Comparison of ENCODE assay signal across 9 cellular contexts in the genomic region with DNA sequence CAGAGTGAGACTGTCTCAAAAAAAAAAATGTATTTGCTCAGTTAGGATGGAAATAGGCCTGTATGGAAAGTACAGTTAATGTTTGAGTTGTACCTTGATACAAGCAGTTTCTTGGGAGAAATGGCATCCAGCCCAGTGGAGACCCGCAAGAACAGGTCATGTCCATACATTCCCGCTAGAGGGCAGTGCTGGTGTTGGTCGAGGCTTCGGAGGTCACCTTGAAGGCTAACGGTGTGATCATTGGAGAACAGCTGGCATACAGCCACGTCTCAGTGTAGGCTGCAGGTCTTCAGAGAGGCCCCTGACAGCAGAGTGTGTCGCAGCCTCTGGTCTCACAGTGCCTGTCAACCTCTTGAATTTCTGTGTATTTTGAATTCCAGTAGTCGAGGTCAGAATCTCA. TPM values are rescaled to one million over a fixed set of nuclear protein-coding genes. Genes with fewer than 3 reads are reported as not detected.
DNase-seq lines count a peak whose midpoint lies in the region; ATAC-seq, FAIRE-seq and TF ChIP-seq lines count a peak whose summit lies in the region.
"Had no signal": no experiment of that assay in that cellular context is flagged by ENCODE, and none has a peak within 500 bp of the region (broad histone marks: within the 10 kb centered on the region; RNA-seq: fewer than 3 reads in every experiment).

No MANE protein-coding gene starts in this region.

- BruUV-seq in GM12878 (replicated peaks; lab: Mats Ljungman, UMichigan): no TSS peak

- no peaks in the 10 kb centered on the region for H4K20me1 ChIP-seq in GM12878 (ENCODE audit: control insufficient read depth, insufficient read depth)

- no peak overlapping the region for H3K4me3 ChIP-seq in HEK293 (ENCODE audit: low read depth, low read length)
- H3K4me3 ChIP-seq in GM12878: no peak overlapping the region
- H3K4me3 ChIP-seq: HAP-1 had no signal

- H3K4me2 ChIP-seq in GM12878 (ENCODE audit: control insufficient read depth, insufficient read depth): no peak overlapping the region

- H2AFZ ChIP-seq in GM12878 (ENCODE audit: control insufficient read depth, low read depth, low read length): no peak overlapping the region

- H3K27ac ChIP-seq in HEK293 (ENCODE audit: extremely low read depth, low read depth, low read length): no peak overlapping the region
- H3K27ac ChIP-seq in GM12878 (ENCODE audit: control insufficient read depth, insufficient read depth): no peak overlapping the region

- TF ChIP-seq EP300 in GM12878 (IDR thresholded peaks at IDR 0.05; ENCODE audit: borderline replicate concordance in 1 of 2, control insufficient read depth in 1 of 2, low read depth in 2 of 2, low read length in 2 of 2): no peak

- CTCF ChIA-PET in HEK293 (lab: Yijun Ruan, JAX) (interaction anchor here (0.6 to 1.3 kb wide), 4 partner anchors 10 to 364 kb away, joined by 3 to 4 read pairs (median 4); no protein-coding TSS in a partner anchor), GM12878 (lab: Yijun Ruan, JAX) (interaction anchor here (0.8 to 1.4 kb wide), 4 partner anchors 95 to 405 kb away, joined by 3 to 6 read pairs (median 4); no protein-coding TSS in a partner anchor)

- in situ Hi-C loops in GM12878 (cut with MboI): no loop called here

- ATAC-seq in GM12878: peak; percentile 65

- 16% methylated on average over 8 of the region's 8 CpGs for WGBS in GM12878 (ENCODE audit: insufficient coverage, insufficient replicate concordance, low lambda C conversion rate, missing lambda C conversion rate)

- RAD21 ChIA-PET in GM12878 (lab: Charles Lee; ENCODE audit: unreplicated experiment): interaction anchor here (0.9 kb wide), 1 partner anchor 228 kb away, joined by 3 read pairs; no protein-coding TSS in a partner anchor

- DNase-seq in AML-193 (lab: John Stamatoyannopoulos, UW): peak; percentile 40 to 63
- DNase-seq in SW 1271 (lab: John Stamatoyannopoulos, UW): peak; percentile 3 to 11
- DNase-seq in GM12878 (ENCODE audit: low read depth, low spot score): no peak
- peak; percentile 94 for DNase-seq in left kidney (ENCODE audit: low read depth, low spot score)
- DNase-seq in stimulated activated CD8-positive, alpha-beta memory T cell treated with anti-CD3 and anti-CD28 coated beads, Interleukin-12 subunit alpha, Interleukin-12 subunit beta, amount 100 ng/mL, for 4 hours (ENCODE audit: low read depth): peak; percentile 11
- DNase-seq in SIG-M5 (lab: John Stamatoyannopoulos, UW): no peak
- no peak for DNase-seq in NCI-H1694 (lab: John Stamatoyannopoulos, UW)

- TF ChIP-seq CTCF in HEK293 (tag by site-specific recombination; IDR thresholded peaks at IDR 0.05) (no peak), GM12878 (IDR thresholded peaks at IDR 0.05 in 2 of 3, conservative IDR thresholded peaks at IDR 0.05 in 1 of 3; ENCODE audit: control insufficient read depth in 2 of 3, extremely low read depth in 1 of 3, insufficient read depth in 1 of 3, low read depth in 3 of 3, low read length in 3 of 3) (peak; percentile 33 to 55 (median 50); a peak in 4 of 6 replicates)

- FAIRE-seq in GM12878 (lab: Jason Lieb, UNC): no peak

- SMC1A ChIA-PET in GM12878 (lab: Charles Lee; ENCODE audit: uncharacterized antibody, unreplicated experiment): interaction anchor here (1.0 kb wide), 1 partner anchor 26 kb away, joined by 3 read pairs; the partner anchor contains the start of gene ZNF880

- H3K36me3 ChIP-seq in HEK293 (ENCODE audit: control insufficient read depth in 2 of 2, insufficient read depth in 1 of 2, low read length in 2 of 2) (no peaks in the 10 kb centered on the region), GM12878 (ENCODE audit: control insufficient read depth in 2 of 2, insufficient read depth in 2 of 2, low read length in 1 of 2) (no peaks in the 10 kb centered on the region)
- H3K36me3 ChIP-seq: HAP-1 had no signal

- no peaks in the 10 kb centered on the region; the same call in 1 of the 2 replicates for H3K9me3 ChIP-seq in HEK293 (ENCODE audit: control insufficient read depth, insufficient read depth, low read depth, low read length)
- peaks cover 1% of the 10 kb centered on the region; the same call in 2 of the 3 replicates for H3K9me3 ChIP-seq in GM12878 (replicated peaks; ENCODE audit: control insufficient read depth, insufficient read depth, low read length)
- H3K9me3 ChIP-seq: HAP-1 had no signal

- H3K9ac ChIP-seq in GM12878 (ENCODE audit: control insufficient read depth, insufficient read depth, low read length): no peak overlapping the region

- TF ChIP-seq RAD21 in GM12878 (IDR thresholded peaks at IDR 0.05; ENCODE audit: insufficient read depth, low read depth, low read length): peak; percentile 63

- H3K4me1 ChIP-seq in HEK293 (ENCODE audit: control insufficient read depth, insufficient read depth, low read length) (no peaks in the 10 kb centered on the region), GM12878 (ENCODE audit: control insufficient read depth, insufficient read depth, low read length) (no peaks in the 10 kb centered on the region)
- H3K4me1 ChIP-seq: HAP-1 had no signal

- POLR2A ChIA-PET in HEK293 (lab: Yijun Ruan, JAX) (interaction anchor here (0.7 kb wide), 1 partner anchor 248 kb away, joined by 3 read pairs; no protein-coding TSS in a partner anchor), GM12878 (lab: Charles Lee) (no interaction called here)

- H3K27me3 ChIP-seq in GM12878 (replicated peaks in 1 of 2; ENCODE audit: control insufficient read depth in 2 of 2, insufficient read depth in 2 of 2, low read length in 1 of 2): no peaks in the 10 kb centered on the region

- intact Hi-C loops in GM12878 (cut with micrococcal nuclease; ENCODE audit: unreplicated experiment): loop anchor here (10.0 kb wide), 1 partner anchor 401 kb away; no protein-coding TSS in a partner anchor

- no peak for TF ChIP-seq POLR2A in GM12878 (IDR thresholded peaks at IDR 0.05; ENCODE audit: low read depth, low read length)

- no peaks in the 10 kb centered on the region for H3K79me2 ChIP-seq in GM12878 (ENCODE audit: control insufficient read depth, insufficient read depth, low read length)

RNA-seq across cellular contexts. Expression of gene ZNF610, which starts 7.5 kb away (rescaled TPM):
- total RNA-seq in GM12878 (2013; cell fraction: nucleolus; rRNA removed): 6.4 and 6.5 TPM in 2 replicates
- total RNA-seq in GM12878 (2014; rRNA removed) (0.05 and 0.11 TPM in 2 replicates), GM12878 (2014; rRNA removed; fragmentation: Illumina TruSeq; extraction: Trizol) (0.28 and 0.54 TPM in 2 replicates), GM12878 (2021) (0.64 and 1.2 TPM in 2 replicates)
- 0.16 TPM for polyA plus RNA-seq in GM12878 (2011; ENCODE audit: low read depth)
- polyA plus RNA-seq in GM12878 (2011; rRNA removed) (0.26 and 0.52 TPM in 2 replicates), GM12878 (2014; fragmentation: Illumina TruSeq; extraction: Trizol) (0.51 and 0.65 TPM in 2 replicates), GM12878 (2014; fragmentation: Nextera tagmentation; extraction: Ambion mirVana) (under 1 TPM; 0.15 to 0.76 TPM), GM12878 (2014; rRNA removed) (0.32 and 0.67 TPM in 2 replicates), GM12878 (2016; fragmentation: Nextera tagmentation; extraction: Ambion mirVana) (under 1 TPM; 0.39 to 0.89 TPM)
- polyA plus RNA-seq in GM12878 (2011; cell fraction: cytosol; rRNA removed): 0.38 and 0.43 TPM in 2 replicates
- 0.66 and 0.91 TPM in 2 replicates for polyA plus RNA-seq in GM12878 (2011; cell fraction: nucleus; rRNA removed)
- polyA plus RNA-seq in GM12878 (2012): 0.41 and 1.1 TPM in 2 replicates
- polyA minus RNA-seq in GM12878 (2011; rRNA and poly(A)+ RNA removed): 0.15 and 0.57 TPM in 2 replicates
- 0.42 TPM in 1 of 2 replicates, not detected in the other for polyA minus RNA-seq in GM12878 (2011; cell fraction: cytosol; rRNA and poly(A)+ RNA removed)
- 0.60 TPM in 1 of 2 replicates, not detected in the other for polyA minus RNA-seq in GM12878 (2011; cell fraction: nucleus; rRNA and poly(A)+ RNA removed)

RNA-seq across cellular contexts. Expression of gene ZNF880, which starts 26.2 kb away (rescaled TPM):
- 38.4 and 40.0 TPM in 2 replicates for total RNA-seq in GM12878 (2013; cell fraction: nucleolus; rRNA removed)
- 14.3 and 14.4 TPM in 2 replicates for total RNA-seq in GM12878 (2014; rRNA removed)
- total RNA-seq in GM12878 (2014; rRNA removed; fragmentation: Illumina TruSeq; extraction: Trizol): 23.6 and 28.3 TPM in 2 replicates
- 14.4 and 14.7 TPM in 2 replicates for total RNA-seq in GM12878 (2021)
- 60.8 TPM for polyA plus RNA-seq in GM12878 (2011; ENCODE audit: low read depth)
- 15.9 and 19.6 TPM in 2 replicates for polyA plus RNA-seq in GM12878 (2011; rRNA removed)
- polyA plus RNA-seq in GM12878 (2011; cell fraction: cytosol; rRNA removed): 9.6 and 12.0 TPM in 2 replicates
- polyA plus RNA-seq in GM12878 (2011; cell fraction: nucleus; rRNA removed): 8.9 and 12.1 TPM in 2 replicates
- 31.7 and 43.6 TPM in 2 replicates for polyA plus RNA-seq in GM12878 (2012)
- 22.4 and 35.8 TPM in 2 replicates for polyA plus RNA-seq in GM12878 (2014; fragmentation: Illumina TruSeq; extraction: Trizol)
- polyA plus RNA-seq in GM12878 (2014; fragmentation: Nextera tagmentation; extraction: Ambion mirVana): 10 to 100 TPM; 43.1 to 45.2 TPM
- polyA plus RNA-seq in GM12878 (2014; rRNA removed): 17.2 and 19.8 TPM in 2 replicates
- polyA plus RNA-seq in GM12878 (2016; fragmentation: Nextera tagmentation; extraction: Ambion mirVana): 10 to 100 TPM; 21.4 to 23.3 TPM
- 7.1 and 12.8 TPM in 2 replicates for polyA minus RNA-seq in GM12878 (2011; rRNA and poly(A)+ RNA removed)
- 0.80 and 3.2 TPM in 2 replicates for polyA minus RNA-seq in GM12878 (2011; cell fraction: cytosol; rRNA and poly(A)+ RNA removed)
- 2.7 and 4.4 TPM in 2 replicates for polyA minus RNA-seq in GM12878 (2011; cell fraction: nucleus; rRNA and poly(A)+ RNA removed)

RNA-seq across cellular contexts. Expression of gene ZNF480, which starts 46.6 kb away (rescaled TPM):
- total RNA-seq in GM12878 (2013; cell fraction: nucleolus; rRNA removed): 20.0 and 20.7 TPM in 2 replicates
- 8.8 and 11.7 TPM in 2 replicates for total RNA-seq in GM12878 (2014; rRNA removed)
- 15.9 and 18.5 TPM in 2 replicates for total RNA-seq in GM12878 (2014; rRNA removed; fragmentation: Illumina TruSeq; extraction: Trizol)
- 15.2 and 15.6 TPM in 2 replicates for total RNA-seq in GM12878 (2021)
- polyA plus RNA-seq in GM12878 (2011; ENCODE audit: low read depth): 1.6 TPM
- polyA plus RNA-seq in GM12878 (2011; rRNA removed): 7.9 and 13.3 TPM in 2 replicates
- polyA plus RNA-seq in GM12878 (2011; cell fraction: cytosol; rRNA removed): 2.0 and 2.7 TPM in 2 replicates
- 9.4 and 10.2 TPM in 2 replicates for polyA plus RNA-seq in GM12878 (2011; cell fraction: nucleus; rRNA removed)
- polyA plus RNA-seq in GM12878 (2012): 7.7 and 8.0 TPM in 2 replicates
- polyA plus RNA-seq in GM12878 (2014; fragmentation: Illumina TruSeq; extraction: Trizol): 15.1 and 19.5 TPM in 2 replicates
- polyA plus RNA-seq in GM12878 (2014; fragmentation: Nextera tagmentation; extraction: Ambion mirVana): 10 to 100 TPM; 18.8 to 19.6 TPM
- polyA plus RNA-seq in GM12878 (2014; rRNA removed): 5.5 and 6.6 TPM in 2 replicates
- polyA plus RNA-seq in GM12878 (2016; fragmentation: Nextera tagmentation; extraction: Ambion mirVana): 10 to 100 TPM; 20.8 to 26.5 TPM
- polyA minus RNA-seq in GM12878 (2011; rRNA and poly(A)+ RNA removed): 6.8 and 14.3 TPM in 2 replicates
- polyA minus RNA-seq in GM12878 (2011; cell fraction: cytosol; rRNA and poly(A)+ RNA removed): 4.8 and 7.3 TPM in 2 replicates
- polyA minus RNA-seq in GM12878 (2011; cell fraction: nucleus; rRNA and poly(A)+ RNA removed): 4.2 and 6.8 TPM in 2 replicates

RNA-seq across cellular contexts. Expression of gene ZNF528, which starts 54.1 kb away (rescaled TPM):
- 47.8 and 52.2 TPM in 2 replicates for total RNA-seq in GM12878 (2013; cell fraction: nucleolus; rRNA removed)
- total RNA-seq in GM12878 (2014; rRNA removed): 4.9 and 6.7 TPM in 2 replicates
- 9.6 and 10.6 TPM in 2 replicates for total RNA-seq in GM12878 (2014; rRNA removed; fragmentation: Illumina TruSeq; extraction: Trizol)
- total RNA-seq in GM12878 (2021): 5.5 and 7.0 TPM in 2 replicates
- 3.5 TPM for polyA plus RNA-seq in GM12878 (2011; ENCODE audit: low read depth)
- polyA plus RNA-seq in GM12878 (2011; rRNA removed): 1.7 and 2.1 TPM in 2 replicates
- 0.72 and 0.85 TPM in 2 replicates for polyA plus RNA-seq in GM12878 (2011; cell fraction: cytosol; rRNA removed)
- polyA plus RNA-seq in GM12878 (2011; cell fraction: nucleus; rRNA removed): 4.0 and 4.1 TPM in 2 replicates
- 5.0 and 5.1 TPM in 2 replicates for polyA plus RNA-seq in GM12878 (2012)
- polyA plus RNA-seq in GM12878 (2014; fragmentation: Illumina TruSeq; extraction: Trizol): 11.9 and 14.3 TPM in 2 replicates
- 1 to 10 TPM; 2.9 to 6.3 TPM for polyA plus RNA-seq in GM12878 (2014; fragmentation: Nextera tagmentation; extraction: Ambion mirVana)
- polyA plus RNA-seq in GM12878 (2014; rRNA removed): 5.9 and 10.8 TPM in 2 replicates
- 1 to 10 TPM; 5.7 to 8.2 TPM for polyA plus RNA-seq in GM12878 (2016; fragmentation: Nextera tagmentation; extraction: Ambion mirVana)
- polyA minus RNA-seq in GM12878 (2011; rRNA and poly(A)+ RNA removed): 1.2 and 1.3 TPM in 2 replicates
- polyA minus RNA-seq in GM12878 (2011; cell fraction: cytosol; rRNA and poly(A)+ RNA removed): not detected in 2 replicates
- 1.7 and 2.1 TPM in 2 replicates for polyA minus RNA-seq in GM12878 (2011; cell fraction: nucleus; rRNA and poly(A)+ RNA removed)

Comparison
In these comparisons a context has a peak if more than half of its experiments do, and no peak if none do; other contexts are left out.
1. DNase-seq: peak in AML-193 (2 of 2), SW 1271 (2 of 2), left kidney (single experiment) and stimulated activated CD8-positive, alpha-beta memory T cell treated with anti-CD3 and anti-CD28 coated beads, Interleukin-12 subunit alpha, Interleukin-12 subunit beta, amount 100 ng/mL, for 4 hours (single experiment); none in GM12878 (single experiment), SIG-M5 (single experiment) and NCI-H1694 (single experiment).